ENCODE assay signal across 8 cellular contexts in the genomic region with DNA sequence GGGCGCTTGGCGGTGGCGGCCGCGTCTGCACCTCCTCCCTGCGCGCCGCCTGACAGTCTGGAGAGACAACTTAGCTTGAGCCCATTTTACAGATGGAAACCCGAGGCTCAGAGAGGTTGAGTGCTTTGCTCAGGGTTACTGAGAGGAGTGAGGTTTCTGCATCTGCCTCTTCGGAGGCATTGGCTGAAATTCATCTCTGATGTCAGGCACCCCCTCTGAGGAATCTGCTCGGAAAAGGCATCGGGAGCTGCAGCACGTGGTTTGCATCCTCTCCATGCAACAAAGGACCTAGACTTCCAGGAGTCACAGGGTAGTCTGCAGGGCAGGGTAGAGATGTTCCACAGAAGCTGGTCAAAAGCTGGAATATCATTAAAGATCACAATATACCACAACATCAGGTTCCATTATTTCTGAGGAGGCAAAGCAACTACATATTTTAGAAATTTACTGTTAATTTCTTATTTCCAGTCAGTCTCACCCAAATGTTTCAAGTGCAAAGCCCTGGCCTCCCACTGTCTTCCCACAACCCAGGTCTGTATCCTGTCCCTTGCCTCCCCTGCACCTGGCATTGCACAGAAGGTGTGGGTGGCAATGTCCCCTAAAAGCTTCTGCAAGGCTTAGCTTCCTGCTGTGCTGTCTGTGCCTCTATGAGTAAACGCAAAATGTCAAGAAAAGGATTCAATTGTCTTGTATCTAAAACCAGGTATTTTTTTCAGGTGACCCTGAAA. TPM values are rescaled to one million over a fixed set of nuclear protein-coding genes. Genes with fewer than 3 reads are reported as not detected.
DNase-seq lines count a peak whose midpoint lies in the region; ATAC-seq lines count a peak whose summit lies in the region.

No MANE protein-coding gene starts in this region.

- peaks cover 32% of the 10 kb centered on the region for H3K27me3 Mint-ChIP-seq in T-helper 1 cell treated with Interleukin-12 subunit alpha and Interleukin-12 subunit beta and Interleukin-4 antibody, amounts not matched to agents 30 μg/mL and 1 μg/mL, for 36 hours (ENCODE audit: low read depth)
- peaks cover 25% of the 10 kb centered on the region for H3K27me3 Mint-ChIP-seq in activated T-helper 1 cell treated with anti-CD3 and anti-CD28 coated beads, Interleukin-12 subunit alpha, Interleukin-12 subunit beta, Interleukin-2, Interleukin-4 antibody, amounts not matched to agents 30 ng/mL and 10 ng/mL and 1 ng/mL, durations not matched to agents 14 hours and 24 hours and 36 hours (ENCODE audit: insufficient read depth)

- no peak overlapping the region for H3K27ac ChIP-seq in iPS-20b (ENCODE audit: low read length)
- peak overlapping the region; percentile 58 for H3K27ac ChIP-seq in stomach smooth muscle (ENCODE audit: low read length)

- H3K4me1 Mint-ChIP-seq in T-helper 1 cell treated with Interleukin-12 subunit alpha and Interleukin-12 subunit beta and Interleukin-4 antibody, amounts not matched to agents 30 μg/mL and 1 μg/mL, for 36 hours (ENCODE audit: low read depth) = peaks cover 20% of the 10 kb centered on the region
- H3K4me1 Mint-ChIP-seq in activated T-helper 1 cell treated with anti-CD3 and anti-CD28 coated beads, Interleukin-12 subunit alpha, Interleukin-12 subunit beta, Interleukin-2, Interleukin-4 antibody, amounts not matched to agents 30 ng/mL and 10 ng/mL and 1 ng/mL, durations not matched to agents 14 hours and 24 hours and 36 hours (ENCODE audit: low read depth) = peaks cover 33% of the 10 kb centered on the region

- no peak for DNase-seq in T-helper 1 cell
- DNase-seq in activated T-helper 1 cell treated with anti-CD3 and anti-CD28 coated beads, Interleukin-12 subunit alpha, Interleukin-12 subunit beta, Interleukin-2, Interleukin-4 antibody, amounts not matched to agents 30 ng/mL and 10 ng/mL and 1 ng/mL, durations not matched to agents 14 hours and 24 hours and 36 hours (ENCODE audit: low spot score) = no peak
- no peak for DNase-seq in stimulated activated CD4-positive, alpha-beta T cell treated with anti-CD3 and anti-CD28 coated beads, Interleukin-4, amount 100 ng/mL, for 24 hours

- ATAC-seq in GM19351 (IDR thresholded peaks at IDR 0.05; ENCODE audit: unreplicated experiment) = no peak
- ATAC-seq in GM21360 (IDR thresholded peaks at IDR 0.05; ENCODE audit: unreplicated experiment) = no peak

- H3K9me3 Mint-ChIP-seq in T-helper 1 cell treated with Interleukin-12 subunit alpha and Interleukin-12 subunit beta and Interleukin-4 antibody, amounts not matched to agents 30 μg/mL and 1 μg/mL, for 36 hours = no peaks in the 10 kb centered on the region
- H3K9me3 Mint-ChIP-seq in activated T-helper 1 cell treated with anti-CD3 and anti-CD28 coated beads, Interleukin-12 subunit alpha, Interleukin-12 subunit beta, Interleukin-2, Interleukin-4 antibody, amounts not matched to agents 30 ng/mL and 10 ng/mL and 1 ng/mL, durations not matched to agents 14 hours and 24 hours and 36 hours = no peaks in the 10 kb centered on the region

- H3K27ac Mint-ChIP-seq in T-helper 1 cell treated with Interleukin-12 subunit alpha and Interleukin-12 subunit beta and Interleukin-4 antibody, amounts not matched to agents 30 μg/mL and 1 μg/mL, for 36 hours = peak overlapping the region; percentile 77
- no peak overlapping the region for H3K27ac Mint-ChIP-seq in activated T-helper 1 cell treated with anti-CD3 and anti-CD28 coated beads, Interleukin-12 subunit alpha, Interleukin-12 subunit beta, Interleukin-2, Interleukin-4 antibody, amounts not matched to agents 30 ng/mL and 10 ng/mL and 1 ng/mL, durations not matched to agents 14 hours and 24 hours and 36 hours

- no peaks in the 10 kb centered on the region for H3K9me3 ChIP-seq in iPS-20b (ENCODE audit: insufficient read depth, low read depth, low read length)
- H3K9me3 ChIP-seq in stomach smooth muscle (ENCODE audit: control insufficient read depth in 2 of 2, low read length in 2 of 2) = no peaks in the 10 kb centered on the region

- H3K27me3 ChIP-seq in iPS-20b (ENCODE audit: insufficient read depth, low read length) (peaks cover 61% of the 10 kb centered on the region), stomach smooth muscle (ENCODE audit: control insufficient read depth in 1 of 2, insufficient read depth in 2 of 2, low read length in 2 of 2) (no peaks in the 10 kb centered on the region)

- H3K36me3 ChIP-seq in iPS-20b (ENCODE audit: insufficient read depth, low read depth, low read length) (no peaks in the 10 kb centered on the region), stomach smooth muscle (ENCODE audit: control insufficient read depth in 2 of 2, insufficient read depth in 2 of 2, low read length in 2 of 2) (no peaks in the 10 kb centered on the region)

- H3K4me3 Mint-ChIP-seq in T-helper 1 cell treated with Interleukin-12 subunit alpha and Interleukin-12 subunit beta and Interleukin-4 antibody, amounts not matched to agents 30 μg/mL and 1 μg/mL, for 36 hours = peak overlapping the region; percentile 89
- peak overlapping the region; percentile 82 for H3K4me3 Mint-ChIP-seq in activated T-helper 1 cell treated with anti-CD3 and anti-CD28 coated beads, Interleukin-12 subunit alpha, Interleukin-12 subunit beta, Interleukin-2, Interleukin-4 antibody, amounts not matched to agents 30 ng/mL and 10 ng/mL and 1 ng/mL, durations not matched to agents 14 hours and 24 hours and 36 hours

- peak overlapping the region; percentile 84; the same call in 1 of the 2 replicates for H3K4me3 ChIP-seq in iPS-20b (ENCODE audit: low read length)
- H3K4me3 ChIP-seq in stomach smooth muscle (ENCODE audit: low read length in 2 of 2) = peak overlapping the region; percentile 71 to 78

- H3K9ac ChIP-seq in iPS-20b (ENCODE audit: low read depth, low read length) (no peak overlapping the region), stomach smooth muscle (ENCODE audit: low read length in 2 of 2) (peak overlapping the region in 1 of 2 donors; percentile 94)

- H3K4me1 ChIP-seq in iPS-20b (ENCODE audit: insufficient read depth, low read length) (no peaks in the 10 kb centered on the region), stomach smooth muscle (ENCODE audit: control insufficient read depth, insufficient read depth, low read length) (peaks cover 32% of the 10 kb centered on the region)

- no peaks in the 10 kb centered on the region for H3K36me3 Mint-ChIP-seq in T-helper 1 cell treated with Interleukin-12 subunit alpha and Interleukin-12 subunit beta and Interleukin-4 antibody, amounts not matched to agents 30 μg/mL and 1 μg/mL, for 36 hours (ENCODE audit: low read depth)
- no peaks in the 10 kb centered on the region for H3K36me3 Mint-ChIP-seq in activated T-helper 1 cell treated with anti-CD3 and anti-CD28 coated beads, Interleukin-12 subunit alpha, Interleukin-12 subunit beta, Interleukin-2, Interleukin-4 antibody, amounts not matched to agents 30 ng/mL and 10 ng/mL and 1 ng/mL, durations not matched to agents 14 hours and 24 hours and 36 hours (ENCODE audit: low read depth)

- intact Hi-C loops in activated T-helper 1 cell treated with anti-CD3 and anti-CD28 coated beads, Interleukin-12 subunit alpha, Interleukin-12 subunit beta, Interleukin-2, Interleukin-4 antibody, amounts not matched to agents 30 ng/mL and 10 ng/mL and 1 ng/mL, durations not matched to agents 14 hours and 24 hours and 36 hours (cut with micrococcal nuclease) = no loop called here

RNA-seq across cellular contexts. Expression of a gene that starts 3.4 kb away (rescaled TPM):
- not detected in 2 replicates for total RNA-seq in activated T-helper 1 cell treated with anti-CD3 and anti-CD28 coated beads, Interleukin-12 subunit alpha, Interleukin-12 subunit beta, Interleukin-2, Interleukin-4 antibody, amounts not matched to agents 30 ng/mL and 10 ng/mL and 1 ng/mL, durations not matched to agents 14 hours and 24 hours and 36 hours
